ENCODE assay signal across 16 cellular contexts in the genomic region with DNA sequence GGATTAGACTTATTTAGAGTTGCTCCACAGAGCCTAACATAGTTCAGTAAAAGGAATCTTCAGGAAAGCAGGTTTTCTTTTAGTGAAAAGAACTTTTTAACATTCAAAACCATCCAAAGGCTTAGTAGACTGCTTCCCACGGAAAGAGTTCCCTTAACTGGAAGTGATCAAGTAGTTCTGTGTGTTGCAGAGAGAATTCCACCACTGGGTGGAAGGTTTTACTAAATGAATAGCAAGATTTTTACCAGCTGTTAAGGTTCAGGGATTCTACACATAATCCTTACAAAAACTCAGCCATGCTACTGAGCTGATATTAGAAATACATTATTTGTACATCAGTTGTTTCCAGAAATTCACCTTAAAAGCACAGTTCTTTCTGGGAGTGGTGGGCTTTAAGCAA.
DNase-seq lines count a peak whose midpoint lies in the region; ATAC-seq and TF ChIP-seq lines count a peak whose summit lies in the region.
"Had no signal": no experiment of that assay in that cellular context is flagged by ENCODE, and none has a peak within 500 bp of the region (broad histone marks: within the 10 kb centered on the region; RNA-seq: fewer than 3 reads in every experiment).

No MANE protein-coding gene starts in this region.

- H2AFZ ChIP-seq in hepatocyte = peak overlapping the region; percentile 1
- peak overlapping the region; percentile 5 for H2AFZ ChIP-seq in smooth muscle cell (ENCODE audit: low read depth)

- H3K4me1 ChIP-seq in adipocyte (ENCODE audit: control insufficient read depth, insufficient read depth, low read length) = peaks cover 29% of the 10 kb centered on the region
- H3K4me1 ChIP-seq in hepatocyte (ENCODE audit: insufficient read depth) = peaks cover 6% of the 10 kb centered on the region
- no peaks in the 10 kb centered on the region for H3K4me1 ChIP-seq in smooth muscle cell (ENCODE audit: low read depth)
- H3K4me1 ChIP-seq: A549, Caco-2, HAP-1 had no signal

- ATAC-seq in HG03045 (IDR thresholded peaks at IDR 0.05; ENCODE audit: unreplicated experiment) (no peak), GM21786 (IDR thresholded peaks at IDR 0.05; ENCODE audit: unreplicated experiment) (no peak)
- ATAC-seq: A549 had no signal

- TF ChIP-seq CTCF in AG10803 (conservative IDR thresholded peaks at IDR 0.05; ENCODE audit: low read length) (peak; percentile 21; the same call in 1 of the 2 replicates), hepatocyte (IDR thresholded peaks at IDR 0.05; ENCODE audit: poor library complexity) (peak; percentile 6), smooth muscle cell (IDR thresholded peaks at IDR 0.05; ENCODE audit: borderline replicate concordance, insufficient read depth, poor library complexity, severe bottlenecking) (no peak)

- H3K4me3 ChIP-seq in AG10803 (ENCODE audit: low read length) (no peak overlapping the region), adipocyte (ENCODE audit: low read length) (no peak overlapping the region), hepatocyte (no peak overlapping the region), smooth muscle cell (no peak overlapping the region)
- H3K4me3 ChIP-seq: A549, HAP-1, SK-N-MC had no signal

- WGBS in hepatocyte (ENCODE audit: low lambda C conversion rate, missing lambda C conversion rate) = 35% methylated on average over 1 of the region's 1 CpG
- WGBS in smooth muscle cell (ENCODE audit: low lambda C conversion rate) = 43% methylated on average over 1 of the region's 1 CpG

- H3K9me3 ChIP-seq in adipocyte (ENCODE audit: control insufficient read depth, low read length) (no peaks in the 10 kb centered on the region), hepatocyte (ENCODE audit: low read depth) (no peaks in the 10 kb centered on the region), smooth muscle cell (replicated peaks; ENCODE audit: low read depth) (no peaks in the 10 kb centered on the region)
- H3K9me3 ChIP-seq: A549, Caco-2, HAP-1 had no signal

- H3K9ac ChIP-seq in adipocyte (ENCODE audit: low read length) (no peak overlapping the region), smooth muscle cell (ENCODE audit: low read depth) (no peak overlapping the region)

- DNase-seq in AG10803 (ENCODE audit: low read depth) (peak; percentile 39), adipocyte (ENCODE audit: low read depth) (peak; percentile 36), hepatocyte (ENCODE audit: low spot score) (no peak), smooth muscle cell (lab: John Stamatoyannopoulos, UW; ENCODE audit: unreplicated experiment) (no peak), RPMI8226 (no peak)
- DNase-seq: Caco-2; CD4-positive, CD25-positive, alpha-beta regulatory T cell; DMS53; NCI-H146; NCI-H2081 treated with DMSO at 0.1 percent for 48 hours; NCI-H510A treated with DMSO at 0.1 percent for 48 hours had no signal

- no peaks in the 10 kb centered on the region for H3F3A ChIP-seq in smooth muscle cell (ENCODE audit: low read depth)

- H3K36me3 ChIP-seq in adipocyte (ENCODE audit: control insufficient read depth, insufficient read depth, low read length, severe bottlenecking) (no peaks in the 10 kb centered on the region), hepatocyte (replicated peaks; ENCODE audit: insufficient read depth, low read depth) (no peaks in the 10 kb centered on the region), smooth muscle cell (ENCODE audit: low read depth) (no peaks in the 10 kb centered on the region)
- H3K36me3 ChIP-seq: HAP-1 had no signal

- no peaks in the 10 kb centered on the region for H3K9me2 ChIP-seq in hepatocyte (replicated peaks; ENCODE audit: insufficient read depth)

- no peak overlapping the region for H3K27ac ChIP-seq in hepatocyte
- no peak overlapping the region for H3K27ac ChIP-seq in smooth muscle cell (ENCODE audit: low read depth)
- H3K27ac ChIP-seq: A549, SK-N-MC had no signal

- H3K27me3 ChIP-seq in adipocyte (replicated peaks; ENCODE audit: control insufficient read depth, insufficient read depth, low read length) = no peaks in the 10 kb centered on the region
- H3K27me3 ChIP-seq in hepatocyte = no peaks in the 10 kb centered on the region
- no peaks in the 10 kb centered on the region for H3K27me3 ChIP-seq in smooth muscle cell (ENCODE audit: low read depth)

- H3K79me2 ChIP-seq in hepatocyte (no peaks in the 10 kb centered on the region), smooth muscle cell (ENCODE audit: low read depth) (no peaks in the 10 kb centered on the region)

- no peak overlapping the region for H3K4me2 ChIP-seq in hepatocyte
- no peak overlapping the region for H3K4me2 ChIP-seq in smooth muscle cell
- H3K4me2 ChIP-seq: A549 had no signal

- no peaks in the 10 kb centered on the region for H4K20me1 ChIP-seq in hepatocyte (ENCODE audit: insufficient read depth, poor library complexity, severe bottlenecking)
- no peaks in the 10 kb centered on the region for H4K20me1 ChIP-seq in smooth muscle cell (ENCODE audit: low read depth)

Comparison
In these comparisons a context has a peak if more than half of its experiments do, and no peak if none do; other contexts are left out.
1. DNase-seq: peak in AG10803 (single experiment) and adipocyte (single experiment); none in hepatocyte (single experiment), smooth muscle cell (single experiment) and RPMI8226 (single experiment).